Comparison of ENCODE assay signal across 26 cellular contexts in the genomic region with DNA sequence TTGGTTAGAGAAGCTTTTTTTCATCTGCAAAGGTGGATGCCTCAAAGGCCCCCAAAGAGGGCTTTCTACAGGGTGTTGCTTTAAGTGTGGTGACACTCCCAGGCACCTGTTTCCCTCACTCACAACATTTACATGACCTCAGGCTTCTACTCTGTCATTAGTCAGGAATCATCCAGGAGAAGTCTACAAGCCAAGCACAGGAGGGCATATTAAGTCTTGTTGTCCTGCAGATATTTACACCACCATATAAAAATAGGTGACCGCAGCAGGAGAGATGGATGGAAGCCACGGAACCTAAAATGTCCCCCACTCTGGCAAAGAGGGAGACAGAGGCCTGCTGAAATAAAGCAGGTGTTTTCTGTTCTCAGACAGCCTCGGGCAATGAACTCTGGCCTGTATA.
"Had no signal": no experiment of that assay in that cellular context is flagged by ENCODE, and none has a peak within 500 bp of the region (broad histone marks: within the 10 kb centered on the region; RNA-seq: fewer than 3 reads in every experiment).

No MANE protein-coding gene starts in this region.

- ATAC-seq: foreskin keratinocyte; mucosa of descending colon; naive thymus-derived CD4-positive, alpha-beta T cell; right cardiac atrium; stimulated activated naive CD8-positive, alpha-beta T cell treated with anti-CD3 and anti-CD28 coated beads, Interleukin-15, amount 100 ng/mL, for 72 hours; upper lobe of right lung had no signal

- H3K27ac ChIP-seq: colonic mucosa, esophagus muscularis mucosa, foreskin keratinocyte, neural progenitor cell, parathyroid adenoma, sigmoid colon, suprapubic skin, transverse colon, upper lobe of right lung, uterus had no signal

- H3K4me1 ChIP-seq: colonic mucosa, foreskin keratinocyte, neural progenitor cell, parathyroid adenoma, sigmoid colon, suprapubic skin, transverse colon, upper lobe of right lung, uterus had no signal

- H3K36me3 ChIP-seq: colonic mucosa, esophagus muscularis mucosa, heart right ventricle, neural progenitor cell, sigmoid colon, suprapubic skin, transverse colon, upper lobe of right lung, uterus had no signal

- H3K4me3 ChIP-seq: colonic mucosa, esophagus muscularis mucosa, heart right ventricle, mucosa of descending colon, neural progenitor cell, sigmoid colon, suprapubic skin, transverse colon, upper lobe of right lung, uterus had no signal

- DNase-seq: colonic mucosa; effector memory CD4-positive, alpha-beta T cell; foreskin keratinocyte; glutamatergic neuron; heart right ventricle; hippocampal formation; immature natural killer cell; islet precursor cell; kidney glomerular epithelial cell; mesenchymal stem cell; mucosa of descending colon; naive thymus-derived CD4-positive, alpha-beta T cell; right cardiac atrium; sigmoid colon; small intestine; stimulated activated CD4-positive, alpha-beta T cell treated with anti-CD3 and anti-CD28 coated beads, Interleukin-15, amount 100 ng/mL, for 24 hours; stimulated activated CD4-positive, alpha-beta T cell treated with anti-CD3 and anti-CD28 coated beads, Interleukin-2, amount 100 ng/mL, for 48 hours; stimulated activated naive CD4-positive, alpha-beta T cell; stimulated activated naive CD8-positive, alpha-beta T cell treated with anti-CD3 and anti-CD28 coated beads, Interleukin-15, amount 100 ng/mL, for 72 hours; transverse colon; upper lobe of right lung; uterus had no signal

- H3K27me3 ChIP-seq: colonic mucosa, foreskin keratinocyte, uterus had no signal

- H3K9me3 ChIP-seq: colonic mucosa, esophagus muscularis mucosa, heart right ventricle, mucosa of descending colon, sigmoid colon, suprapubic skin, transverse colon, upper lobe of right lung, uterus had no signal
